1 cellular context compared by ENCODE assay signal in genomic region chr7:69232445-69233376, GRCh38.
TF ChIP-seq lines count a peak whose summit lies in the region.

No MANE protein-coding gene starts in this region.

TF ChIP-seq in HEK293, 187 proteins besides CTCF, POLR2A, EP300 and RAD21 (continued from another document and continues in another):
- no peak for TF ChIP-seq ZNF785 (tag by site-specific recombination; IDR thresholded peaks at IDR 0.05)
- no peak for TF ChIP-seq ZBTB11 (tag by site-specific recombination; conservative IDR thresholded peaks at IDR 0.05; ENCODE audit: low read depth)
- no peak for TF ChIP-seq HOXD13 (CRISPR knock-in tag; IDR thresholded peaks at IDR 0.05; ENCODE audit: borderline replicate concordance)
- TF ChIP-seq ZNF776 (tag by site-specific recombination; IDR thresholded peaks at IDR 0.05; ENCODE audit: borderline replicate concordance) = no peak
- no peak for TF ChIP-seq ZNF23 (tag by site-specific recombination; IDR thresholded peaks at IDR 0.05; ENCODE audit: borderline replicate concordance)
- TF ChIP-seq, protein P1, sequence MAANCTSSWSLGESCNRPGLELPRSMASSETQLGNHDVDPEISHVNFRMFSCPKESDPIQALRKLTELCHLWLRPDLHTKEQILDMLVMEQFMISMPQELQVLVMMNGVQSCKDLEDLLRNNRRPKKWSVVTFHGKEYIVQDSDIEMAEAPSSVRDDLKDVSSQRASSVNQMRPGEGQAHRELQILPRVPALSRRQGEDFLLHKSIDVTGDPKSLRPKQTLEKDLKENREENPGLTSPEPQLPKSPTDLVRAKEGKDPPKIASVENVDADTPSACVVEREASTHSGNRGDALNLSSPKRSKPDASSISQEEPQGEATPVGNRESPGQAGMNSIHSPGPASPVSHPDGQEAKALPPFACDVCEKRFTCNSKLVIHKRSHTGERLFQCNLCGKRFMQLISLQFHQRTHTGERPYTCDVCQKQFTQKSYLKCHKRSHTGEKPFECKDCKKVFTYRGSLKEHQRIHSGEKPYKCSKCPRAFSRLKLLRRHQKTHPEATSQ (tag by site-specific recombination; IDR thresholded peaks at IDR 0.05) = no peak
- TF ChIP-seq, protein P2, sequence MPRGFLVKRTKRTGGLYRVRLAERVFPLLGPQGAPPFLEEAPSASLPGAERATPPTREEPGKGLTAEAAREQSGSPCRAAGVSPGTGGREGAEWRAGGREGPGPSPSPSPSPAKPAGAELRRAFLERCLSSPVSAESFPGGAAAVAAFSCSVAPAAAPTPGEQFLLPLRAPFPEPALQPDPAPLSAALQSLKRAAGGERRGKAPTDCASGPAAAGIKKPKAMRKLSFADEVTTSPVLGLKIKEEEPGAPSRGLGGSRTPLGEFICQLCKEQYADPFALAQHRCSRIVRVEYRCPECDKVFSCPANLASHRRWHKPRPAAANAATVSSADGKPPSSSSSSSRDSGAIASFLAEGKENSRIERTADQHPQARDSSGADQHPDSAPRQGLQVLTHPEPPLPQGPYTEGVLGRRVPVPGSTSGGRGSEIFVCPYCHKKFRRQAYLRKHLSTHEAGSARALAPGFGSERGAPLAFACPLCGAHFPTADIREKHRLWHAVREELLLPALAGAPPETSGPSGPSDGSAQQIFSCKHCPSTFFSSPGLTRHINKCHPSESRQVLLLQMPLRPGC (tag by site-specific recombination; IDR thresholded peaks at IDR 0.05) = peak; percentile 84
- TF ChIP-seq GFI1B (tag by site-specific recombination; IDR thresholded peaks at IDR 0.05) = peak; percentile 38; the same call in 1 of the 2 replicates
- TF ChIP-seq ZNF114 (tag by site-specific recombination; IDR thresholded peaks at IDR 0.05) = no peak
- peak; percentile 86 for TF ChIP-seq OSR2 (tag by site-specific recombination; IDR thresholded peaks at IDR 0.05)
- TF ChIP-seq ZNF521 (tag by site-specific recombination; IDR thresholded peaks at IDR 0.05) = no peak
- peak; percentile 86 for TF ChIP-seq IKZF3 (tag by site-specific recombination; IDR thresholded peaks at IDR 0.05)
- TF ChIP-seq, protein P3, sequence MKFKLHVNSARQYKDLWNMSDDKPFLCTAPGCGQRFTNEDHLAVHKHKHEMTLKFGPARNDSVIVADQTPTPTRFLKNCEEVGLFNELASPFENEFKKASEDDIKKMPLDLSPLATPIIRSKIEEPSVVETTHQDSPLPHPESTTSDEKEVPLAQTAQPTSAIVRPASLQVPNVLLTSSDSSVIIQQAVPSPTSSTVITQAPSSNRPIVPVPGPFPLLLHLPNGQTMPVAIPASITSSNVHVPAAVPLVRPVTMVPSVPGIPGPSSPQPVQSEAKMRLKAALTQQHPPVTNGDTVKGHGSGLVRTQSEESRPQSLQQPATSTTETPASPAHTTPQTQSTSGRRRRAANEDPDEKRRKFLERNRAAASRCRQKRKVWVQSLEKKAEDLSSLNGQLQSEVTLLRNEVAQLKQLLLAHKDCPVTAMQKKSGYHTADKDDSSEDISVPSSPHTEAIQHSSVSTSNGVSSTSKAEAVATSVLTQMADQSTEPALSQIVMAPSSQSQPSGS (tag by site-specific recombination; IDR thresholded peaks at IDR 0.05; ENCODE audit: low read depth) = peak; percentile 26; the same call in 1 of the 2 replicates
- no peak for TF ChIP-seq ZFP41 (tag by site-specific recombination; IDR thresholded peaks at IDR 0.05; ENCODE audit: borderline replicate concordance)
- TF ChIP-seq SP3 (tag by site-specific recombination; IDR thresholded peaks at IDR 0.05) = no peak
- peak; percentile 100 for TF ChIP-seq TCF7L2 (IDR thresholded peaks at IDR 0.05; ENCODE audit: borderline replicate concordance, low read depth, low read length)
- no peak for TF ChIP-seq ZNF513 (tag by site-specific recombination; IDR thresholded peaks at IDR 0.05)
- peak; percentile 26 for TF ChIP-seq ZNF398 (tag by site-specific recombination; IDR thresholded peaks at IDR 0.05)
- TF ChIP-seq ZBTB49 (tag by site-specific recombination; IDR thresholded peaks at IDR 0.05; ENCODE audit: low read depth) = no peak
- TF ChIP-seq ZNF335 (tag by site-specific recombination; conservative IDR thresholded peaks at IDR 0.05) = no peak; the same call in 1 of the 2 replicates
- no peak for TF ChIP-seq ZNF404 (tag by site-specific recombination; IDR thresholded peaks at IDR 0.05)
- TF ChIP-seq ZNF10 (tag by site-specific recombination; IDR thresholded peaks at IDR 0.05) = peak; percentile 50
- peak; percentile 89 for TF ChIP-seq ZSCAN30 (tag by site-specific recombination; IDR thresholded peaks at IDR 0.05)
- TF ChIP-seq ZSCAN18 (tag by site-specific recombination; IDR thresholded peaks at IDR 0.05) = no peak
- no peak for TF ChIP-seq ZNF645 (tag by site-specific recombination; IDR thresholded peaks at IDR 0.05)
- TF ChIP-seq HOXC10 (CRISPR knock-in tag; IDR thresholded peaks at IDR 0.05) = no peak
- TF ChIP-seq ZNF175 (tag by site-specific recombination; IDR thresholded peaks at IDR 0.05) = no peak
- TF ChIP-seq, protein P4, sequence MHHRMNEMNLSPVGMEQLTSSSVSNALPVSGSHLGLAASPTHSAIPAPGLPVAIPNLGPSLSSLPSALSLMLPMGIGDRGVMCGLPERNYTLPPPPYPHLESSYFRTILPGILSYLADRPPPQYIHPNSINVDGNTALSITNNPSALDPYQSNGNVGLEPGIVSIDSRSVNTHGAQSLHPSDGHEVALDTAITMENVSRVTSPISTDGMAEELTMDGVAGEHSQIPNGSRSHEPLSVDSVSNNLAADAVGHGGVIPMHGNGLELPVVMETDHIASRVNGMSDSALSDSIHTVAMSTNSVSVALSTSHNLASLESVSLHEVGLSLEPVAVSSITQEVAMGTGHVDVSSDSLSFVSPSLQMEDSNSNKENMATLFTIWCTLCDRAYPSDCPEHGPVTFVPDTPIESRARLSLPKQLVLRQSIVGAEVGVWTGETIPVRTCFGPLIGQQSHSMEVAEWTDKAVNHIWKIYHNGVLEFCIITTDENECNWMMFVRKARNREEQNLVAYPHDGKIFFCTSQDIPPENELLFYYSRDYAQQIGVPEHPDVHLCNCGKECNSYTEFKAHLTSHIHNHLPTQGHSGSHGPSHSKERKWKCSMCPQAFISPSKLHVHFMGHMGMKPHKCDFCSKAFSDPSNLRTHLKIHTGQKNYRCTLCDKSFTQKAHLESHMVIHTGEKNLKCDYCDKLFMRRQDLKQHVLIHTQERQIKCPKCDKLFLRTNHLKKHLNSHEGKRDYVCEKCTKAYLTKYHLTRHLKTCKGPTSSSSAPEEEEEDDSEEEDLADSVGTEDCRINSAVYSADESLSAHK (tag by site-specific recombination; IDR thresholded peaks at IDR 0.05) = peak; percentile 71; the same call in 1 of the 2 replicates
- no peak for TF ChIP-seq ZNF560 (tag by site-specific recombination; IDR thresholded peaks at IDR 0.05; ENCODE audit: borderline replicate concordance)
- TF ChIP-seq ZFP3 (tag by site-specific recombination; IDR thresholded peaks at IDR 0.05; ENCODE audit: low read depth) = no peak
- no peak for TF ChIP-seq ZNF626 (tag by site-specific recombination; IDR thresholded peaks at IDR 0.05)
- TF ChIP-seq ZNF18 (tag by site-specific recombination; IDR thresholded peaks at IDR 0.05) = 0 out of 2 replicates have a peak, but pooled peaks have one; percentile 47
- TF ChIP-seq ZNF510 (tag by site-specific recombination; IDR thresholded peaks at IDR 0.05; ENCODE audit: insufficient replicate concordance) = no peak
- peak; percentile 64; the same call in 1 of the 2 replicates for TF ChIP-seq ZXDB (tag by site-specific recombination; IDR thresholded peaks at IDR 0.05)
- TF ChIP-seq SP7 (tag by site-specific recombination; IDR thresholded peaks at IDR 0.05) = peak; percentile 63
- no peak for TF ChIP-seq ZNF121 (tag by site-specific recombination; IDR thresholded peaks at IDR 0.05)
- TF ChIP-seq ZEB2 (tag by site-specific recombination; IDR thresholded peaks at IDR 0.05) = peak; percentile 67; the same call in 1 of the 2 replicates
- peak; percentile 99 for TF ChIP-seq WT1 (tag by site-specific recombination; IDR thresholded peaks at IDR 0.05)
